Comparison of ENCODE assay signal across 1 cellular context in the genomic region with DNA sequence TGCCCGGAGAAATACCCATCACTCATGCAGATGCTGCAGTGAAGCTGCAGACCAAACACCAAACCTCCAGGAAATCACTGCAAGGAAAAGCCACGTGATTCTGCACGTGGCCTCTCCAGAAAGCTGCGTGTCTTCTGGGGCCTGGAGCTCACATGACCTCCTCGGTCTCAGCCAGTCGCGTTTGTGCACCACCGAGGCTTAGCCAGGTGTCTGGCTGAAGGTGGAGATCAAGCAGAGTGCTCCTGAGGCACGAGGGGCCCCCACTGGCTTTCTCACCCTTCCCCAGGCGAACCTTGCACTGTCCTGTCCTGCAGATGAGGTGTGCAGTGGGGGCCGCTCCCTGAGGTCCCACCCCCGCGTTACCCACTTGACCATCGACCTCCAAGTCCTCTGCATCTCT.
TF ChIP-seq lines count a peak whose summit lies in the region.

No MANE protein-coding gene starts in this region.

TF ChIP-seq in HepG2, 621 proteins besides CTCF, POLR2A, EP300 and RAD21 (continued from another document):
- TF ChIP-seq, protein P1, sequence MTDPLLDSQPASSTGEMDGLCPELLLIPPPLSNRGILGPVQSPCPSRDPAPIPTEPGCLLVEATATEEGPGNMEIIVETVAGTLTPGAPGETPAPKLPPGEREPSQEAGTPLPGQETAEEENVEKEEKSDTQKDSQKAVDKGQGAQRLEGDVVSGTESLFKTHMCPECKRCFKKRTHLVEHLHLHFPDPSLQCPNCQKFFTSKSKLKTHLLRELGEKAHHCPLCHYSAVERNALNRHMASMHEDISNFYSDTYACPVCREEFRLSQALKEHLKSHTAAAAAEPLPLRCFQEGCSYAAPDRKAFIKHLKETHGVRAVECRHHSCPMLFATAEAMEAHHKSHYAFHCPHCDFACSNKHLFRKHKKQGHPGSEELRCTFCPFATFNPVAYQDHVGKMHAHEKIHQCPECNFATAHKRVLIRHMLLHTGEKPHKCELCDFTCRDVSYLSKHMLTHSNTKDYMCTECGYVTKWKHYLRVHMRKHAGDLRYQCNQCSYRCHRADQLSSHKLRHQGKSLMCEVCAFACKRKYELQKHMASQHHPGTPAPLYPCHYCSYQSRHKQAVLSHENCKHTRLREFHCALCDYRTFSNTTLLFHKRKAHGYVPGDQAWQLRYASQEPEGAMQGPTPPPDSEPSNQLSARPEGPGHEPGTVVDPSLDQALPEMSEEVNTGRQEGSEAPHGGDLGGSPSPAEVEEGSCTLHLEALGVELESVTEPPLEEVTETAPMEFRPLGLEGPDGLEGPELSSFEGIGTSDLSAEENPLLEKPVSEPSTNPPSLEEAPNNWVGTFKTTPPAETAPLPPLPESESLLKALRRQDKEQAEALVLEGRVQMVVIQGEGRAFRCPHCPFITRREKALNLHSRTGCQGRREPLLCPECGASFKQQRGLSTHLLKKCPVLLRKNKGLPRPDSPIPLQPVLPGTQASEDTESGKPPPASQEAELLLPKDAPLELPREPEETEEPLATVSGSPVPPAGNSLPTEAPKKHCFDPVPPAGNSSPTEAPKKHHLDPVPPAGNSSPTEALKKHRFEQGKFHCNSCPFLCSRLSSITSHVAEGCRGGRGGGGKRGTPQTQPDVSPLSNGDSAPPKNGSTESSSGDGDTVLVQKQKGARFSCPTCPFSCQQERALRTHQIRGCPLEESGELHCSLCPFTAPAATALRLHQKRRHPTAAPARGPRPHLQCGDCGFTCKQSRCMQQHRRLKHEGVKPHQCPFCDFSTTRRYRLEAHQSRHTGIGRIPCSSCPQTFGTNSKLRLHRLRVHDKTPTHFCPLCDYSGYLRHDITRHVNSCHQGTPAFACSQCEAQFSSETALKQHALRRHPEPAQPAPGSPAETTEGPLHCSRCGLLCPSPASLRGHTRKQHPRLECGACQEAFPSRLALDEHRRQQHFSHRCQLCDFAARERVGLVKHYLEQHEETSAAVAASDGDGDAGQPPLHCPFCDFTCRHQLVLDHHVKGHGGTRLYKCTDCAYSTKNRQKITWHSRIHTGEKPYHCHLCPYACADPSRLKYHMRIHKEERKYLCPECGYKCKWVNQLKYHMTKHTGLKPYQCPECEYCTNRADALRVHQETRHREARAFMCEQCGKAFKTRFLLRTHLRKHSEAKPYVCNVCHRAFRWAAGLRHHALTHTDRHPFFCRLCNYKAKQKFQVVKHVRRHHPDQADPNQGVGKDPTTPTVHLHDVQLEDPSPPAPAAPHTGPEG (CRISPR knock-in tag; IDR thresholded peaks at IDR 0.05), result no peak
